Comparison of ENCODE assay signal across 8 cellular contexts in the genomic region with DNA sequence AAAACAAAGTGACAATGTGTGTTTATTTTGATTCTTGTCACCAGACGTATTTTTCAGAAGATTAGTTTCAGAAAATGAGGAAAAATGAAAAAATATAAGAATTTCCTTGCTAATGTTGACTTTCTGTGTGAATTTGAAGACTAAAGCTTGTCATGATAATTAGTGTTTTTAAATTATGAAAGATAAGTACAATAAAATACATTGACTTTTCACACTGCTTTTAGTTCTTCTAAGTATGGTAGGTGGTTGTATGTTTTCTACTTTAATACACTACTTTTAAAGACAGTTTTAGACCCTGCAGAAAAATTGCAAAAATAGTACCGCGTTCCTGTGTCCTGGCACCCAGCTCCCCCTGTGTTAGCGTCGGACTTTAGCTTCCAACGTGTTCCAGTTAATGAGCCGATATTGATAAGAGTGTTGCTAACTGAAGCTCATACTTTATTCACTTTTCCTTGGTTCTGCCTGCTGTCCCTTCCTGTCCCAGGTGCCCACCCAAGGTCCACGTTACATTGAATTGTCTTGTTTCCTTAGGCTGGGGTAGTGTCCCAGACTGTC. TPM values are rescaled to one million over a fixed set of nuclear protein-coding genes. Genes with fewer than 3 reads are reported as not detected.
A peak's percentile ranks its signal among the peaks of the same experiment; 100 is the strongest.
DNase-seq lines count a peak whose midpoint lies in the region; ATAC-seq, FAIRE-seq and TF ChIP-seq lines count a peak whose summit lies in the region.

No MANE protein-coding gene starts in this region.

- H3K4me1 ChIP-seq in adrenal gland (replicated peaks in 1 of 2) (peaks cover 11 to 25% of the 10 kb centered on the region in 2 donors), HepG2 (ENCODE audit: insufficient read depth, low read length) (peaks cover 35% of the 10 kb centered on the region), tibial artery (peaks cover 0 to 18% (median 8%) of the 10 kb centered on the region in 4 donors)

- H3K9me3 Mint-ChIP-seq in activated naive CD4-positive, alpha-beta T cell treated with anti-CD3 and anti-CD28 coated beads for 36 hours: no peaks in the 10 kb centered on the region

- peak overlapping the region; percentile 73 for H3K27ac Mint-ChIP-seq in activated naive CD4-positive, alpha-beta T cell treated with anti-CD3 and anti-CD28 coated beads for 36 hours

- DNase-seq in activated naive CD4-positive, alpha-beta T cell treated with anti-CD3 and anti-CD28 coated beads for 36 hours: no peak
- DNase-seq in activated naive CD4-positive, alpha-beta T cell treated with Interleukin-2 at 50 U/mL for 16 hours: no peak
- DNase-seq in adrenal gland (no peak), HepG2 (ENCODE audit: low spot score) (no peak), tibial artery (no peak), SKM-1 treated with dmso at 0.1 percent for 144 hours (lab: John Stamatoyannopoulos, UW; ENCODE audit: unreplicated experiment) (no peak)
- no peak for DNase-seq in stimulated activated CD4-positive, alpha-beta T cell treated with anti-CD3 and anti-CD28 coated beads, Interleukin-4, amount 100 ng/mL, for 4 hours

- FAIRE-seq in HepG2 (lab: Jason Lieb, UNC): no peak

- peaks cover 26% of the 10 kb centered on the region for H3K4me1 Mint-ChIP-seq in activated naive CD4-positive, alpha-beta T cell treated with anti-CD3 and anti-CD28 coated beads for 36 hours (ENCODE audit: low read depth)

- peak overlapping the region; percentile 86 for H3K4me2 ChIP-seq in HepG2 (ENCODE audit: low read depth, low read length)

- H3K27me3 ChIP-seq in adrenal gland (no peaks in the 10 kb centered on the region), HepG2 (ENCODE audit: control insufficient read depth in 1 of 2, insufficient read depth in 2 of 2, low read length in 2 of 2) (no peaks in the 10 kb centered on the region; a peak in 1 of 5 replicates), tibial artery (no peaks in the 10 kb centered on the region)

- H3K27ac ChIP-seq in adrenal gland: peak overlapping the region in 4 of 5 donors; percentile 53 to 92 (median 78)
- H3K27ac ChIP-seq in HepG2 (ENCODE audit: extremely low read length, insufficient read depth, low read length): peak overlapping the region; percentile 79
- peak overlapping the region; percentile 85 to 87 for H3K27ac ChIP-seq in tibial artery

- no peak for ATAC-seq in HepG2
- ATAC-seq in HG02798 (IDR thresholded peaks at IDR 0.05; ENCODE audit: poor library complexity, unreplicated experiment): no peak

- TF ChIP-seq CTCF in adrenal gland (IDR thresholded peaks at IDR 0.05) (no peak), HepG2 (CRISPR knock-in tag; IDR thresholded peaks at IDR 0.05) (no peak), tibial artery (IDR thresholded peaks at IDR 0.05) (no peak)

- H3K79me2 ChIP-seq in HepG2 (ENCODE audit: insufficient read depth, low read length): peaks cover 27% of the 10 kb centered on the region

- no peak overlapping the region for H2AFZ ChIP-seq in HepG2 (ENCODE audit: low read length)

- no peaks in the 10 kb centered on the region for H3K27me3 Mint-ChIP-seq in activated naive CD4-positive, alpha-beta T cell treated with anti-CD3 and anti-CD28 coated beads for 36 hours (ENCODE audit: low read depth)

- POLR2A ChIA-PET in HepG2 (lab: Yijun Ruan, JAX): interaction anchor here (0.6 to 4.5 kb wide), 11 partner anchors 9 to 101 kb away, joined by 3 to 39 read pairs (median 8); a partner anchor contains a TSS

- peaks cover 19% of the 10 kb centered on the region for H3K36me3 Mint-ChIP-seq in activated naive CD4-positive, alpha-beta T cell treated with anti-CD3 and anti-CD28 coated beads for 36 hours (ENCODE audit: low read depth)

- BruUV-seq in HepG2 (replicated peaks; lab: Mats Ljungman, UMichigan): TSS peak; percentile 66

- H4K20me1 ChIP-seq in HepG2 (ENCODE audit: insufficient read depth, low read length): peaks cover 7% of the 10 kb centered on the region; the same call in 1 of the 2 replicates

- H3K9me3 ChIP-seq in adrenal gland (replicated peaks in 1 of 3) (no peaks in the 10 kb centered on the region), HepG2 (ENCODE audit: low read length) (no peaks in the 10 kb centered on the region), tibial artery (no peaks in the 10 kb centered on the region)

- TF ChIP-seq EP300 in HepG2 (IDR thresholded peaks at IDR 0.05; ENCODE audit: low read depth in 2 of 2, low read length in 2 of 2) (no peak), HepG2 (CRISPR knock-in tag; IDR thresholded peaks at IDR 0.05; ENCODE audit: borderline replicate concordance) (no peak)

- in situ Hi-C loops in HepG2 (cut with HindIII; ENCODE audit: extremely low pct_ligation_motif_present, low pct_unique_long_range_greater_than_20kb): loop anchor here (5.0 kb wide), 2 partner anchors 48 to 67 kb away; a partner anchor contains a TSS

- 11 to 14% (median 12%) methylated on average over 8 of the region's 8 CpGs for WGBS in adrenal gland, 4 donors
- 1% methylated on average over 8 of the region's 8 CpGs for WGBS in HepG2 (ENCODE audit: low lambda C conversion rate)

- TF ChIP-seq POLR2A in adrenal gland (IDR thresholded peaks at IDR 0.05) (no peak), HepG2 (IDR thresholded peaks at IDR 0.05; ENCODE audit: insufficient read depth in 1 of 2, low read depth in 2 of 2, low read length in 2 of 2) (no peak)

- peak overlapping the region; percentile 82 for H3K4me3 Mint-ChIP-seq in activated naive CD4-positive, alpha-beta T cell treated with anti-CD3 and anti-CD28 coated beads for 36 hours

- TF ChIP-seq RAD21 in HepG2 (CRISPR knock-in tag; IDR thresholded peaks at IDR 0.05): no peak

- peak overlapping the region; percentile 82 for H3K9ac ChIP-seq in HepG2 (ENCODE audit: insufficient read depth, low read depth, low read length)

- H3K36me3 ChIP-seq in adrenal gland (replicated peaks in 1 of 2) (peaks cover 0 to 3% of the 10 kb centered on the region in 2 donors), HepG2 (replicated peaks in 1 of 2; ENCODE audit: control insufficient read depth in 1 of 2, insufficient read depth in 2 of 2, low read length in 2 of 2) (peaks cover 9 to 24% of the 10 kb centered on the region in 2 experiments; a peak in 4 of 5 replicates), tibial artery (peaks cover 0 to 30% (median 21%) of the 10 kb centered on the region in 3 donors)

- CTCF ChIA-PET in activated naive CD4-positive, alpha-beta T cell treated with anti-CD3 and anti-CD28 coated beads for 36 hours (lab: Charles Lee): interaction anchor here (0.6 to 0.7 kb wide), 2 partner anchors 47 to 71 kb away, joined by 3 to 4 read pairs; no protein-coding TSS in a partner anchor
- CTCF ChIA-PET in HepG2 (lab: Yijun Ruan, JAX; ENCODE audit: low intra/inter-chr PET ratio, low total read pairs): interaction anchor here (1.4 kb wide), 1 partner anchor 101 kb away, joined by 3 read pairs; no protein-coding TSS in a partner anchor

- intact Hi-C loops in activated naive CD4-positive, alpha-beta T cell treated with anti-CD3 and anti-CD28 coated beads for 36 hours (cut with micrococcal nuclease): loop anchor here (1.0 to 2.0 kb wide), 8 partner anchors 47 to 966 kb away; a partner anchor contains a TSS
- intact Hi-C loops in adrenal gland (cut with DNase I): loop anchor here in 1 of 2 donors (5.0 to 10.0 kb wide), 3 partner anchors 48 to 350 kb away; a partner anchor contains a TSS
- intact Hi-C loops in HepG2 (cut with micrococcal nuclease; ENCODE audit: unreplicated experiment): loop anchor here (1.0 to 2.0 kb wide), 3 partner anchors 46 to 101 kb away; a partner anchor contains a TSS
- intact Hi-C loops in tibial artery (cut with DNase I; ENCODE audit: low total_unique reads): loop anchor here (5.0 to 10.0 kb wide), 3 partner anchors 80 to 643 kb away; a partner anchor contains a TSS

- peak overlapping the region; percentile 21 to 87 (median 62) for H3K4me3 ChIP-seq in adrenal gland
- H3K4me3 ChIP-seq in HepG2 (replicated peaks in 1 of 3; ENCODE audit: insufficient read depth in 1 of 3, low read depth in 2 of 3, low read length in 3 of 3): peak overlapping the region; percentile 74 to 78 (median 74)
- H3K4me3 ChIP-seq in tibial artery: peak overlapping the region; percentile 82 to 93

RNA-seq across cellular contexts. Expression of a gene that starts 0.7 kb away (rescaled TPM):
- total RNA-seq in activated naive CD4-positive, alpha-beta T cell treated with anti-CD3 and anti-CD28 coated beads for 36 hours: 10 to 100 TPM; 35.7 to 36.0 TPM
- total RNA-seq in adrenal gland: 10 to 100 TPM; 25.0 to 45.1 (median 32.7) TPM
- polyA plus RNA-seq in adrenal gland: 10 to 100 TPM; 21.2 to 31.9 (median 26.0) TPM
- 42.2 and 42.4 TPM in 2 replicates for total RNA-seq in HepG2 (2016; rRNA removed; fragmentation: Illumina TruSeq; extraction: Trizol)
- 13.9 and 16.9 TPM in 2 replicates for total RNA-seq in HepG2 (2016; cell fraction: cytosol; rRNA removed; fragmentation: Illumina TruSeq; extraction: Trizol; ENCODE audit: low read depth)
- total RNA-seq in HepG2 (2016; cell fraction: insoluble cytoplasmic fraction; rRNA removed; fragmentation: Illumina TruSeq; extraction: Trizol): 43.3 and 44.9 TPM in 2 replicates
- 22.2 and 22.8 TPM in 2 replicates for total RNA-seq in HepG2 (2016; cell fraction: membrane; rRNA removed; fragmentation: Illumina TruSeq; extraction: Trizol)
- 31.4 and 38.8 TPM in 2 replicates for total RNA-seq in HepG2 (2016; cell fraction: nucleus; rRNA removed; fragmentation: Illumina TruSeq; extraction: Trizol)
- 29.7 and 31.7 TPM in 2 replicates for polyA plus RNA-seq in HepG2 (2011; rRNA removed)
- 22.0 and 22.4 TPM in 2 replicates for polyA plus RNA-seq in HepG2 (2011; cell fraction: cytosol; rRNA removed)
- 40.3 and 51.2 TPM in 2 replicates for polyA plus RNA-seq in HepG2 (2011; cell fraction: nucleus; rRNA removed)
- 21.5 and 24.8 TPM in 2 replicates for polyA plus RNA-seq in HepG2 (2012)
- polyA plus RNA-seq in HepG2 (2016; cell fraction: cytosol; fragmentation: Illumina TruSeq; extraction: Trizol; ENCODE audit: low read depth): 13.2 and 15.2 TPM in 2 replicates
- polyA plus RNA-seq in HepG2 (2016; cell fraction: insoluble cytoplasmic fraction; fragmentation: Illumina TruSeq; extraction: Trizol; ENCODE audit: low read depth): 42.0 and 44.0 TPM in 2 replicates
- 18.4 and 18.9 TPM in 2 replicates for polyA plus RNA-seq in HepG2 (2016; cell fraction: membrane; fragmentation: Illumina TruSeq; extraction: Trizol; ENCODE audit: low read depth)
- polyA plus RNA-seq in HepG2 (2016; cell fraction: nucleus; fragmentation: Illumina TruSeq; extraction: Trizol; ENCODE audit: insufficient read depth, low read depth): 40.6 and 48.1 TPM in 2 replicates
- 21.7 and 27.6 TPM in 2 replicates for polyA minus RNA-seq in HepG2 (2011; rRNA and poly(A)+ RNA removed; ENCODE audit: low replicate concordance)
- 9.1 and 9.3 TPM in 2 replicates for polyA minus RNA-seq in HepG2 (2011; cell fraction: cytosol; rRNA and poly(A)+ RNA removed)
- polyA minus RNA-seq in HepG2 (2011; cell fraction: nucleus; rRNA and poly(A)+ RNA removed): 71.3 and 80.8 TPM in 2 replicates

RNA-seq across cellular contexts. Expression of a gene that starts 46.6 kb away (rescaled TPM):
- total RNA-seq in activated naive CD4-positive, alpha-beta T cell treated with anti-CD3 and anti-CD28 coated beads for 36 hours: 100 to 1,000 TPM; 185 to 186 TPM
- total RNA-seq in adrenal gland (100 to 1,000 TPM in 3 of 8 donors, 10 to 100 TPM in 5; 26.5 to 148 (median 66.9) TPM), HepG2 (2016; rRNA removed; fragmentation: Illumina TruSeq; extraction: Trizol) (192 and 202 TPM in 2 replicates)
- polyA plus RNA-seq in adrenal gland (100 to 1,000 TPM in 1 of 3 donors, 10 to 100 TPM in 2; 79.6 to 128 (median 98.6) TPM), HepG2 (2011; rRNA removed) (135 and 172 TPM in 2 replicates)
- total RNA-seq in HepG2 (2016; cell fraction: cytosol; rRNA removed; fragmentation: Illumina TruSeq; extraction: Trizol; ENCODE audit: low read depth): 596 and 716 TPM in 2 replicates
- 185 and 204 TPM in 2 replicates for total RNA-seq in HepG2 (2016; cell fraction: insoluble cytoplasmic fraction; rRNA removed; fragmentation: Illumina TruSeq; extraction: Trizol)
- total RNA-seq in HepG2 (2016; cell fraction: membrane; rRNA removed; fragmentation: Illumina TruSeq; extraction: Trizol): 533 and 635 TPM in 2 replicates
- 56.2 and 79.7 TPM in 2 replicates for total RNA-seq in HepG2 (2016; cell fraction: nucleus; rRNA removed; fragmentation: Illumina TruSeq; extraction: Trizol)
- 131 and 145 TPM in 2 replicates for polyA plus RNA-seq in HepG2 (2011; cell fraction: cytosol; rRNA removed)
- 32.1 and 40.2 TPM in 2 replicates for polyA plus RNA-seq in HepG2 (2011; cell fraction: nucleus; rRNA removed)
- polyA plus RNA-seq in HepG2 (2012): 123 and 145 TPM in 2 replicates
- 941 and 1,125 TPM in 2 replicates for polyA plus RNA-seq in HepG2 (2016; cell fraction: cytosol; fragmentation: Illumina TruSeq; extraction: Trizol; ENCODE audit: low read depth)
- 223 and 229 TPM in 2 replicates for polyA plus RNA-seq in HepG2 (2016; cell fraction: insoluble cytoplasmic fraction; fragmentation: Illumina TruSeq; extraction: Trizol; ENCODE audit: low read depth)
- 563 and 676 TPM in 2 replicates for polyA plus RNA-seq in HepG2 (2016; cell fraction: membrane; fragmentation: Illumina TruSeq; extraction: Trizol; ENCODE audit: low read depth)
- polyA plus RNA-seq in HepG2 (2016; cell fraction: nucleus; fragmentation: Illumina TruSeq; extraction: Trizol; ENCODE audit: insufficient read depth, low read depth): 165 and 194 TPM in 2 replicates
- 36.7 and 86.4 TPM in 2 replicates for polyA minus RNA-seq in HepG2 (2011; rRNA and poly(A)+ RNA removed; ENCODE audit: low replicate concordance)
- 44.1 and 45.4 TPM in 2 replicates for polyA minus RNA-seq in HepG2 (2011; cell fraction: cytosol; rRNA and poly(A)+ RNA removed)
- polyA minus RNA-seq in HepG2 (2011; cell fraction: nucleus; rRNA and poly(A)+ RNA removed): 14.9 and 19.2 TPM in 2 replicates
